8 cellular contexts compared by ENCODE assay signal in the genomic region with DNA sequence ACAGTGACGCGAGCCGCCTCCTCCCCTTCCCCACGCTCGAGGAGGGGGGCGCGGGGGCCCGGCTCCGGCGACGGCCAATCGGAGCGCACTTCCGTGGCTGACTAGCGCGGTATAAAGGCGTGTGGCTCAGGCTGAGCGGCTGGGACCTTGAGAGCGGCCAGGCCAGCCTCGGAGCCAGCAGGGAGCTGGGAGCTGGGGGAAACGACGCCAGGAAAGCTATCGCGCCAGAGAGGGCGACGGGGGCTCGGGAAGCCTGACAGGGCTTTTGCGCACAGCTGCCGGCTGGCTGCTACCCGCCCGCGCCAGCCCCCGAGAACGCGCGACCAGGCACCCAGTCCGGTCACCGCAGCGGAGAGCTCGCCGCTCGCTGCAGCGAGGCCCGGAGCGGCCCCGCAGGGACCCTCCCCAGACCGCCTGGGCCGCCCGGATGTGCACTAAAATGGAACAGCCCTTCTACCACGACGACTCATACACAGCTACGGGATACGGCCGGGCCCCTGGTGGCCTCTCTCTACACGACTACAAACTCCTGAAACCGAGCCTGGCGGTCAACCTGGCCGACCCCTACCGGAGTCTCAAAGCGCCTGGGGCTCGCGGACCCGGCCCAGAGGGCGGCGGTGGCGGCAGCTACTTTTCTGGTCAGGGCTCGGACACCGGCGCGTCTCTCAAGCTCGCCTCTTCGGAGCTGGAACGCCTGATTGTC. TPM values are rescaled to one million over a fixed set of nuclear protein-coding genes. Genes with fewer than 3 reads are reported as not detected.
DNase-seq lines count a peak whose midpoint lies in the region; ATAC-seq and TF ChIP-seq lines count a peak whose summit lies in the region.

Gene JUNB (plus strand): TSS at position 142 of the 703 bp plus-strand sequence. CDS start 286 bp downstream, at position 428.

- peak within 1 kb of the TSS; percentile 100 for H3K27ac ChIP-seq in RWPE1
- peak within 1 kb of the TSS; percentile 99 for H3K27ac ChIP-seq in naive thymus-derived CD4-positive, alpha-beta T cell (ENCODE audit: low read depth, low read length)

- CTCF ChIA-PET in Calu3 (lab: Charles Lee) (interaction anchor here (0.7 to 3.0 kb wide), 2 partner anchors 13 to 1267 kb away, joined by 3 to 17 read pairs; no protein-coding TSS in a partner anchor), RWPE1 (lab: Yijun Ruan, JAX) (interaction anchor here (0.5 to 3.6 kb wide), 6 partner anchors 9 to 937 kb away, joined by 3 to 40 read pairs (median 6); no protein-coding TSS in a partner anchor)
- CTCF ChIA-PET in naive thymus-derived CD4-positive, alpha-beta T cell (lab: Charles Lee) = interaction anchor here (0.5 to 3.7 kb wide), 8 partner anchors 9 to 188 kb away, joined by 3 to 71 read pairs (median 6); partner anchors contain the start of gene HOOK2

- BruUV-seq in Calu3 (replicated peaks; lab: Mats Ljungman, UMichigan) = no TSS peak

- intact Hi-C loops in Calu3 (cut with micrococcal nuclease; ENCODE audit: unreplicated experiment) = no loop called here
- intact Hi-C loops in naive thymus-derived CD4-positive, alpha-beta T cell (cut with micrococcal nuclease) = loop anchor here (1.0 to 5.0 kb wide), 13 partner anchors 9 to 1727 kb away; partner anchors contain the start of genes CALR (in 2 of the 2), IER2 (in 2 of the 2), STX10 (in 2 of the 2) and DHPS (in 1 of the 2)

- TF ChIP-seq CTCF in Calu3 (IDR thresholded peaks at IDR 0.05; ENCODE audit: unreplicated experiment) (no peak), RWPE1 (conservative IDR thresholded peaks at IDR 0.05; ENCODE audit: low read depth) (no peak)

- H3K27ac Mint-ChIP-seq in Calu3 (ENCODE audit: unreplicated experiment) = peak within 1 kb of the TSS; percentile 98
- H3K27ac Mint-ChIP-seq in activated T-helper 17 cell treated with anti-CD3 and anti-CD28 coated beads, Interleukin-2, amount 50 U/mL, for 72 hours = peak within 1 kb of the TSS; percentile 98
- H3K27ac Mint-ChIP-seq in naive thymus-derived CD4-positive, alpha-beta T cell = peak within 1 kb of the TSS; percentile 97 to 100 (median 100)
- peak within 1 kb of the TSS; percentile 91 for H3K27ac Mint-ChIP-seq in stimulated activated memory B cell treated with anti-CD40 and anti-IgM and Interleukin-4, amounts not matched to agents 10 μg/mL and 1 μg/mL and 100 μg/mL, for 72 hours

- no peaks in the 10 kb centered on the region for H3K27me3 Mint-ChIP-seq in Calu3 (ENCODE audit: unreplicated experiment)
- H3K27me3 Mint-ChIP-seq in activated T-helper 17 cell treated with anti-CD3 and anti-CD28 coated beads, Interleukin-2, amount 50 U/mL, for 72 hours = no peaks in the 10 kb centered on the region
- peaks cover 0 to 2% (median 0%) of the 10 kb centered on the region in 5 donors for H3K27me3 Mint-ChIP-seq in naive thymus-derived CD4-positive, alpha-beta T cell
- no peaks in the 10 kb centered on the region for H3K27me3 Mint-ChIP-seq in stimulated activated memory B cell treated with anti-CD40 and anti-IgM and Interleukin-4, amounts not matched to agents 10 μg/mL and 1 μg/mL and 100 μg/mL, for 72 hours

- peaks cover 30 to 38% of the 10 kb centered on the region in 2 donors for H3K4me1 ChIP-seq in naive thymus-derived CD4-positive, alpha-beta T cell (ENCODE audit: control insufficient read depth in 2 of 2, insufficient read depth in 2 of 2, low read length in 2 of 2)

- no peaks in the 10 kb centered on the region for H3K27me3 ChIP-seq in naive thymus-derived CD4-positive, alpha-beta T cell (ENCODE audit: control insufficient read depth in 2 of 2, insufficient read depth in 2 of 2, low read length in 2 of 2)

- H3K4me3 ChIP-seq in naive thymus-derived CD4-positive, alpha-beta T cell (ENCODE audit: low read length) = peak within 1 kb of the TSS; percentile 98

- H3K9me3 ChIP-seq in naive thymus-derived CD4-positive, alpha-beta T cell (ENCODE audit: control insufficient read depth in 2 of 3, low read length in 3 of 3) = no peaks in the 10 kb centered on the region

- ATAC-seq in GM21447 (IDR thresholded peaks at IDR 0.05; ENCODE audit: unreplicated experiment) = peak; percentile 27
- ATAC-seq in activated T-helper 17 cell treated with anti-CD3 and anti-CD28 coated beads, Interleukin-2, amount 50 U/mL, for 72 hours (replicated peaks) = peak; percentile 47
- ATAC-seq in naive thymus-derived CD4-positive, alpha-beta T cell = peak; percentile 60
- peak; percentile 63 for ATAC-seq in stimulated activated memory B cell treated with anti-CD40 and anti-IgM and Interleukin-4, amounts not matched to agents 10 μg/mL and 1 μg/mL and 100 μg/mL, for 72 hours

- POLR2A ChIA-PET in RWPE1 (lab: Yijun Ruan, JAX; ENCODE audit: low non-redundant PET) = interaction anchor here (0.6 to 7.3 kb wide), 5 partner anchors 9 to 123 kb away, joined by 3 to 120 read pairs (median 7); partner anchors contain the start of gene HOOK2
- POLR2A ChIA-PET in naive thymus-derived CD4-positive, alpha-beta T cell (lab: Charles Lee) = interaction anchor here (0.8 to 8.4 kb wide), 30 partner anchors 9 to 1732 kb away, joined by 3 to 621 read pairs (median 5); partner anchors contain the start of genes CALR, DHPS, FBXW9 and GCDH

- peaks cover 73% of the 10 kb centered on the region for H3K36me3 Mint-ChIP-seq in Calu3 (ENCODE audit: insufficient read depth, unreplicated experiment)
- peaks cover 54% of the 10 kb centered on the region for H3K36me3 Mint-ChIP-seq in activated T-helper 17 cell treated with anti-CD3 and anti-CD28 coated beads, Interleukin-2, amount 50 U/mL, for 72 hours (ENCODE audit: low read depth)
- peaks cover 0 to 6% (median 0%) of the 10 kb centered on the region in 5 donors for H3K36me3 Mint-ChIP-seq in naive thymus-derived CD4-positive, alpha-beta T cell
- peaks cover 12% of the 10 kb centered on the region for H3K36me3 Mint-ChIP-seq in stimulated activated memory B cell treated with anti-CD40 and anti-IgM and Interleukin-4, amounts not matched to agents 10 μg/mL and 1 μg/mL and 100 μg/mL, for 72 hours

- peak; percentile 95 for DNase-seq in Calu3
- peak; percentile 95 for DNase-seq in LHCN-M2 (ENCODE audit: low read depth)
- DNase-seq in RWPE1 (ENCODE audit: low spot score) = peak; percentile 89
- DNase-seq in fibroblast of gingiva (ENCODE audit: low read depth) = peak; percentile 99
- peak; percentile 97 to 99 (median 99) for DNase-seq in naive thymus-derived CD4-positive, alpha-beta T cell

- peak within 1 kb of the TSS; percentile 86 for H3K4me3 Mint-ChIP-seq in Calu3 (ENCODE audit: low read depth, unreplicated experiment)
- H3K4me3 Mint-ChIP-seq in activated T-helper 17 cell treated with anti-CD3 and anti-CD28 coated beads, Interleukin-2, amount 50 U/mL, for 72 hours = peak within 1 kb of the TSS; percentile 97
- H3K4me3 Mint-ChIP-seq in naive thymus-derived CD4-positive, alpha-beta T cell = peak within 1 kb of the TSS; percentile 89 to 98 (median 94)
- H3K4me3 Mint-ChIP-seq in stimulated activated memory B cell treated with anti-CD40 and anti-IgM and Interleukin-4, amounts not matched to agents 10 μg/mL and 1 μg/mL and 100 μg/mL, for 72 hours = peak within 1 kb of the TSS; percentile 96

- no peaks in the 10 kb centered on the region for H3K9me3 Mint-ChIP-seq in Calu3 (ENCODE audit: low read depth, unreplicated experiment)
- no peaks in the 10 kb centered on the region for H3K9me3 Mint-ChIP-seq in activated T-helper 17 cell treated with anti-CD3 and anti-CD28 coated beads, Interleukin-2, amount 50 U/mL, for 72 hours
- H3K9me3 Mint-ChIP-seq in naive thymus-derived CD4-positive, alpha-beta T cell = peaks cover 0 to 27% (median 0%) of the 10 kb centered on the region in 11 donors
- H3K9me3 Mint-ChIP-seq in stimulated activated memory B cell treated with anti-CD40 and anti-IgM and Interleukin-4, amounts not matched to agents 10 μg/mL and 1 μg/mL and 100 μg/mL, for 72 hours = no peaks in the 10 kb centered on the region

- peaks cover 35% of the 10 kb centered on the region for H3K4me1 Mint-ChIP-seq in Calu3 (ENCODE audit: low read depth, unreplicated experiment)
- peaks cover 15% of the 10 kb centered on the region for H3K4me1 Mint-ChIP-seq in activated T-helper 17 cell treated with anti-CD3 and anti-CD28 coated beads, Interleukin-2, amount 50 U/mL, for 72 hours
- H3K4me1 Mint-ChIP-seq in naive thymus-derived CD4-positive, alpha-beta T cell = peaks cover 29 to 50% (median 41%) of the 10 kb centered on the region in 7 donors
- peaks cover 48% of the 10 kb centered on the region for H3K4me1 Mint-ChIP-seq in stimulated activated memory B cell treated with anti-CD40 and anti-IgM and Interleukin-4, amounts not matched to agents 10 μg/mL and 1 μg/mL and 100 μg/mL, for 72 hours

- peaks cover 0 to 20% (median 0%) of the 10 kb centered on the region in 3 experiments for H3K36me3 ChIP-seq in naive thymus-derived CD4-positive, alpha-beta T cell (ENCODE audit: control insufficient read depth in 2 of 3, insufficient read depth in 3 of 3, low read length in 3 of 3)

RNA-seq across cellular contexts. Expression of gene JUNB, which starts in this region (rescaled TPM):
- total RNA-seq in Calu3 (2022) (113 and 116 TPM in 2 replicates), LHCN-M2 (2014; rRNA removed) (76.8 and 91.4 TPM in 2 replicates)
- 34.8 TPM for polyA plus RNA-seq in LHCN-M2 (2012)
- total RNA-seq in activated T-helper 17 cell treated with anti-CD3 and anti-CD28 coated beads, Interleukin-2, amount 50 U/mL, for 72 hours = 100 to 1,000 TPM; 328 to 586 TPM
- 1,000 to 10,000 TPM in 2 of 5 experiments, 100 to 1,000 TPM in 3; 107 to 2,198 (median 203) TPM for total RNA-seq in naive thymus-derived CD4-positive, alpha-beta T cell
- polyA plus RNA-seq in naive thymus-derived CD4-positive, alpha-beta T cell = 1,000 to 10,000 TPM in 1 of 2 donors, 100 to 1,000 TPM in 1; 690 to 1,125 TPM

Comparison
In these comparisons a context has a peak if more than half of its experiments do, and no peak if none do; other contexts are left out.
1. Peak in every context shown above with its lines: DNase-seq, ATAC-seq, H3K4me3 ChIP-seq and H3K27ac ChIP-seq.